Comparison of ENCODE assay signal across 1 cellular context in genomic region chr1:116485071-116485735, GRCh38.
A peak's percentile ranks its signal among the peaks of the same experiment; 100 is the strongest.
TF ChIP-seq lines count a peak whose summit lies in the region.

No MANE protein-coding gene starts in this region.

TF ChIP-seq in HepG2, 621 proteins besides CTCF, POLR2A, EP300 and RAD21 (continued from another document and continues in another):
- TF ChIP-seq, protein P1, sequence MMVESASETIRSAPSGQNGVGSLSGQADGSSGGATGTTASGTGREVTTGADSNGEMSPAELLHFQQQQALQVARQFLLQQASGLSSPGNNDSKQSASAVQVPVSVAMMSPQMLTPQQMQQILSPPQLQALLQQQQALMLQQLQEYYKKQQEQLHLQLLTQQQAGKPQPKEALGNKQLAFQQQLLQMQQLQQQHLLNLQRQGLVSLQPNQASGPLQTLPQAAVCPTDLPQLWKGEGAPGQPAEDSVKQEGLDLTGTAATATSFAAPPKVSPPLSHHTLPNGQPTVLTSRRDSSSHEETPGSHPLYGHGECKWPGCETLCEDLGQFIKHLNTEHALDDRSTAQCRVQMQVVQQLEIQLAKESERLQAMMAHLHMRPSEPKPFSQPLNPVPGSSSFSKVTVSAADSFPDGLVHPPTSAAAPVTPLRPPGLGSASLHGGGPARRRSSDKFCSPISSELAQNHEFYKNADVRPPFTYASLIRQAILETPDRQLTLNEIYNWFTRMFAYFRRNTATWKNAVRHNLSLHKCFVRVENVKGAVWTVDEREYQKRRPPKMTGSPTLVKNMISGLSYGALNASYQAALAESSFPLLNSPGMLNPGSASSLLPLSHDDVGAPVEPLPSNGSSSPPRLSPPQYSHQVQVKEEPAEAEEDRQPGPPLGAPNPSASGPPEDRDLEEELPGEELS (CRISPR knock-in tag; IDR thresholded peaks at IDR 0.05): 0 out of 2 replicates have a peak, but pooled peaks have one; percentile 31
- TF ChIP-seq ZNF333 (CRISPR knock-in tag; IDR thresholded peaks at IDR 0.05; ENCODE audit: borderline replicate concordance) (no peak), ZBTB39 (CRISPR knock-in tag; IDR thresholded peaks at IDR 0.05) (no peak), ZEB1 (IDR thresholded peaks at IDR 0.05; ENCODE audit: insufficient replicate concordance, low read depth) (peak; percentile 71), SOX5 (CRISPR knock-in tag; IDR thresholded peaks at IDR 0.05; ENCODE audit: borderline replicate concordance) (peak; percentile 81; the same call in 1 of the 2 replicates), EZH2 (conservative IDR thresholded peaks at IDR 0.05; ENCODE audit: low read depth, low read length) (no peak), KLF16 (CRISPR knock-in tag; IDR thresholded peaks at IDR 0.05) (peak in 1 of 2 experiments; percentile 71; a peak in 1 of 4 replicates), KLF12 (CRISPR knock-in tag; IDR thresholded peaks at IDR 0.05; ENCODE audit: borderline replicate concordance) (no peak), SAP130 (CRISPR knock-in tag; IDR thresholded peaks at IDR 0.05; ENCODE audit: low read depth) (peak; percentile 36; the same call in 1 of the 2 replicates), POLR2AphosphoS5 (IDR thresholded peaks at IDR 0.05; ENCODE audit: low read depth, low read length) (no peak), HNRNPL (IDR thresholded peaks at IDR 0.05; ENCODE audit: low read depth, low read length) (no peak), GATAD2A (CRISPR knock-in tag; IDR thresholded peaks at IDR 0.05) (peak; percentile 89), HDAC1 (CRISPR knock-in tag; IDR thresholded peaks at IDR 0.05) (peak; percentile 72), PRMT3 (CRISPR knock-in tag; IDR thresholded peaks at IDR 0.05; ENCODE audit: borderline replicate concordance, low read depth) (no peak), ZNF780A (CRISPR knock-in tag; IDR thresholded peaks at IDR 0.05) (no peak), SMAD9 (CRISPR knock-in tag; IDR thresholded peaks at IDR 0.05) (no peak), ZSCAN30 (CRISPR knock-in tag; IDR thresholded peaks at IDR 0.05) (no peak), U2AF1 (optimal IDR thresholded peaks at IDR 0.05; ENCODE audit: low read depth, low read length) (no peak), ZNF619 (CRISPR knock-in tag; IDR thresholded peaks at IDR 0.05) (0 out of 2 replicates have a peak, but pooled peaks have one; percentile 46), RFX1 (IDR thresholded peaks at IDR 0.05) (no peak), RARA (CRISPR knock-in tag; IDR thresholded peaks at IDR 0.05) (peak; percentile 75), ZBTB8A (CRISPR knock-in tag; IDR thresholded peaks at IDR 0.05; ENCODE audit: borderline replicate concordance, low read depth) (no peak), THAP7 (CRISPR knock-in tag; IDR thresholded peaks at IDR 0.05) (peak; percentile 65; the same call in 1 of the 2 replicates), ZNF652 (CRISPR knock-in tag; IDR thresholded peaks at IDR 0.05; ENCODE audit: borderline replicate concordance, low read depth) (no peak), ZNF276 (CRISPR knock-in tag; IDR thresholded peaks at IDR 0.05; ENCODE audit: low read depth) (no peak), FOXO4 (CRISPR knock-in tag; conservative IDR thresholded peaks at IDR 0.05) (no peak), REST (IDR thresholded peaks at IDR 0.05; ENCODE audit: borderline replicate concordance in 1 of 2, low read depth in 1 of 2, low read length in 2 of 2) (no peak), SMAD3 (CRISPR knock-in tag; IDR thresholded peaks at IDR 0.05) (peak; percentile 88; the same call in 1 of the 2 replicates), DRAP1 (CRISPR knock-in tag; IDR thresholded peaks at IDR 0.05) (no peak), GLMP (CRISPR knock-in tag; IDR thresholded peaks at IDR 0.05; ENCODE audit: borderline replicate concordance) (no peak), PHF5A (CRISPR knock-in tag; IDR thresholded peaks at IDR 0.05; ENCODE audit: low read depth, unreplicated experiment) (peak; percentile 42), ARID2 (CRISPR knock-in tag; IDR thresholded peaks at IDR 0.05; ENCODE audit: borderline replicate concordance) (no peak), ZNF740 (CRISPR knock-in tag; IDR thresholded peaks at IDR 0.05) (0 out of 2 replicates have a peak, but pooled peaks have one; percentile 35), ZNF350 (CRISPR knock-in tag; IDR thresholded peaks at IDR 0.05; ENCODE audit: borderline replicate concordance, low read depth) (no peak)
- TF ChIP-seq, protein P2, sequence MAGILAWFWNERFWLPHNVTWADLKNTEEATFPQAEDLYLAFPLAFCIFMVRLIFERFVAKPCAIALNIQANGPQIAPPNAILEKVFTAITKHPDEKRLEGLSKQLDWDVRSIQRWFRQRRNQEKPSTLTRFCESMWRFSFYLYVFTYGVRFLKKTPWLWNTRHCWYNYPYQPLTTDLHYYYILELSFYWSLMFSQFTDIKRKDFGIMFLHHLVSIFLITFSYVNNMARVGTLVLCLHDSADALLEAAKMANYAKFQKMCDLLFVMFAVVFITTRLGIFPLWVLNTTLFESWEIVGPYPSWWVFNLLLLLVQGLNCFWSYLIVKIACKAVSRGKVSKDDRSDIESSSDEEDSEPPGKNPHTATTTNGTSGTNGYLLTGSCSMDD (CRISPR knock-in tag; IDR thresholded peaks at IDR 0.05): no peak
- TF ChIP-seq, protein P3, sequence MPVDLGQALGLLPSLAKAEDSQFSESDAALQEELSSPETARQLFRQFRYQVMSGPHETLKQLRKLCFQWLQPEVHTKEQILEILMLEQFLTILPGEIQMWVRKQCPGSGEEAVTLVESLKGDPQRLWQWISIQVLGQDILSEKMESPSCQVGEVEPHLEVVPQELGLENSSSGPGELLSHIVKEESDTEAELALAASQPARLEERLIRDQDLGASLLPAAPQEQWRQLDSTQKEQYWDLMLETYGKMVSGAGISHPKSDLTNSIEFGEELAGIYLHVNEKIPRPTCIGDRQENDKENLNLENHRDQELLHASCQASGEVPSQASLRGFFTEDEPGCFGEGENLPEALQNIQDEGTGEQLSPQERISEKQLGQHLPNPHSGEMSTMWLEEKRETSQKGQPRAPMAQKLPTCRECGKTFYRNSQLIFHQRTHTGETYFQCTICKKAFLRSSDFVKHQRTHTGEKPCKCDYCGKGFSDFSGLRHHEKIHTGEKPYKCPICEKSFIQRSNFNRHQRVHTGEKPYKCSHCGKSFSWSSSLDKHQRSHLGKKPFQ (CRISPR knock-in tag; IDR thresholded peaks at IDR 0.05; ENCODE audit: insufficient replicate concordance): no peak
- TF ChIP-seq, protein P4, sequence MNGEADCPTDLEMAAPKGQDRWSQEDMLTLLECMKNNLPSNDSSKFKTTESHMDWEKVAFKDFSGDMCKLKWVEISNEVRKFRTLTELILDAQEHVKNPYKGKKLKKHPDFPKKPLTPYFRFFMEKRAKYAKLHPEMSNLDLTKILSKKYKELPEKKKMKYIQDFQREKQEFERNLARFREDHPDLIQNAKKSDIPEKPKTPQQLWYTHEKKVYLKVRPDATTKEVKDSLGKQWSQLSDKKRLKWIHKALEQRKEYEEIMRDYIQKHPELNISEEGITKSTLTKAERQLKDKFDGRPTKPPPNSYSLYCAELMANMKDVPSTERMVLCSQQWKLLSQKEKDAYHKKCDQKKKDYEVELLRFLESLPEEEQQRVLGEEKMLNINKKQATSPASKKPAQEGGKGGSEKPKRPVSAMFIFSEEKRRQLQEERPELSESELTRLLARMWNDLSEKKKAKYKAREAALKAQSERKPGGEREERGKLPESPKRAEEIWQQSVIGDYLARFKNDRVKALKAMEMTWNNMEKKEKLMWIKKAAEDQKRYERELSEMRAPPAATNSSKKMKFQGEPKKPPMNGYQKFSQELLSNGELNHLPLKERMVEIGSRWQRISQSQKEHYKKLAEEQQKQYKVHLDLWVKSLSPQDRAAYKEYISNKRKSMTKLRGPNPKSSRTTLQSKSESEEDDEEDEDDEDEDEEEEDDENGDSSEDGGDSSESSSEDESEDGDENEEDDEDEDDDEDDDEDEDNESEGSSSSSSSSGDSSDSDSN (CRISPR knock-in tag; IDR thresholded peaks at IDR 0.05): peak; percentile 45; the same call in 1 of the 2 replicates
- TF ChIP-seq, protein P5, sequence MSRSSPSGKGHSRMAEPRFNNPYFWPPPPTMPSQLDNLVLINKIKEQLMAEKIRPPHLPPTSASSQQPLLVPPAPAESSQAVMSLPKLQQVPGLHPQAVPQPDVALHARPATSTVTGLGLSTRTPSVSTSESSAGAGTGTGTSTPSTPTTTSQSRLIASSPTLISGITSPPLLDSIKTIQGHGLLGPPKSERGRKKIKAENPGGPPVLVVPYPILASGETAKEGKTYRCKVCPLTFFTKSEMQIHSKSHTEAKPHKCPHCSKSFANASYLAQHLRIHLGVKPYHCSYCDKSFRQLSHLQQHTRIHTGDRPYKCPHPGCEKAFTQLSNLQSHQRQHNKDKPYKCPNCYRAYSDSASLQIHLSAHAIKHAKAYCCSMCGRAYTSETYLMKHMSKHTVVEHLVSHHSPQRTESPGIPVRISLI (CRISPR knock-in tag; IDR thresholded peaks at IDR 0.05; ENCODE audit: borderline replicate concordance): peak; percentile 38; the same call in 1 of the 2 replicates
